ENCODE assay signal across 9 cellular contexts in the genomic region with DNA sequence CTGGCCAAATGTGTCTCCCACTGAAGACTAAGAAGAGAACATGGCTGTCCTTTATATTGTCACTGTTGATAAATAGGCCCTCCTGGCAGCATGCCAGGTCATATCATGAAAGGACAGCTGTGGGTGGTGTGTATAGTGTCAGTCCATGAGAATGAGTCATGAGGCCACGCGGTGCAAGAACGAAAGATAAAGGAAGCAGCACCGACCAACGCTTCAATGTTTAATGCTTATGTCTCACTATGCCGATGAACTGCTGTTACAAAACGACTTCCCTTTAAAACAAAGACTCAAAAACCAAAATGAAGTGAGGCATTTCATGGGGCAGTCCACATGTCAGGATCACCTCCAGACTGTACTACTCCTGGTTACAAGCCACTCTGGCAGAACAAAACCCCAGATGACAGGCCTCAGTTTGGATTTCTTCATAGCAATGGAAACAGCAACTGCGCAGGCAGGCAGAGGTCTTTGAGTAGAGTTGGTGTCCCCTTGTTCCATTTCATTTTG. TPM values are rescaled to one million over a fixed set of nuclear protein-coding genes. Genes with fewer than 3 reads are reported as not detected.
DNase-seq lines count a peak whose midpoint lies in the region; ATAC-seq and TF ChIP-seq lines count a peak whose summit lies in the region.
"Had no signal": no experiment of that assay in that cellular context is flagged by ENCODE, and none has a peak within 500 bp of the region (broad histone marks: within the 10 kb centered on the region; RNA-seq: fewer than 3 reads in every experiment).

No MANE protein-coding gene starts in this region.

- BruUV-seq in PC-3 (replicated peaks; lab: Mats Ljungman, UMichigan), result no TSS peak

- no peaks in the 10 kb centered on the region for H3F3A ChIP-seq in PC-3 (ENCODE audit: low read length, unreplicated experiment)

- peak; percentile 19 to 82 (median 76) for ATAC-seq in heart right ventricle
- no peak for ATAC-seq in HG02571 (IDR thresholded peaks at IDR 0.05; ENCODE audit: unreplicated experiment)
- no peak for ATAC-seq in PC-3
- ATAC-seq in HG02970 (IDR thresholded peaks at IDR 0.05; ENCODE audit: low FRiP score, unreplicated experiment), result no peak
- ATAC-seq: GM12878 had no signal

- CTCF ChIA-PET in PC-3 (lab: Charles Lee), result no interaction called here

- no peak for TF ChIP-seq CTCF in heart right ventricle (IDR thresholded peaks at IDR 0.05)
- TF ChIP-seq CTCF in PC-3 (conservative IDR thresholded peaks at IDR 0.05; ENCODE audit: low read depth, low read length), result no peak

- H3K4me1 ChIP-seq in heart right ventricle (peaks cover 0 to 27% (median 5%) of the 10 kb centered on the region in 9 donors), PC-3 (ENCODE audit: insufficient read depth, low read length) (peaks cover 15% of the 10 kb centered on the region)

- H2AFZ ChIP-seq in PC-3 (ENCODE audit: low read length), result no peak overlapping the region

- intact Hi-C loops in heart right ventricle (cut with DNase I), result loop anchor here in 9 of 10 donors (2.0 to 10.0 kb wide), 4 partner anchors 133 to 700 kb away; no protein-coding TSS in a partner anchor
- intact Hi-C loops in PC-3 (cut with micrococcal nuclease), result no loop called here

- no peaks in the 10 kb centered on the region for H3K79me2 ChIP-seq in PC-3 (ENCODE audit: low read length)

- no peaks in the 10 kb centered on the region for H3K9me2 ChIP-seq in PC-3 (replicated peaks; ENCODE audit: low read length)

- H3K9me3 ChIP-seq in heart right ventricle (no peaks in the 10 kb centered on the region), PC-3 (ENCODE audit: low read length) (no peaks in the 10 kb centered on the region)

- H3K36me3 ChIP-seq in heart right ventricle (no peaks in the 10 kb centered on the region), PC-3 (ENCODE audit: low read depth, low read length) (no peaks in the 10 kb centered on the region)

- H3K27me3 ChIP-seq in heart right ventricle, result peaks cover 0 to 68% (median 0%) of the 10 kb centered on the region in 7 donors
- no peaks in the 10 kb centered on the region for H3K27me3 ChIP-seq in PC-3 (ENCODE audit: low read length)

- 26 to 27% methylated on average over 8 of the region's 8 CpGs for WGBS in heart right ventricle, 2 donors

- H3K4me2 ChIP-seq in PC-3 (ENCODE audit: low read length), result no peak overlapping the region

- DNase-seq in DMS153 treated with DMSO at 0.1 percent for 48 hours (lab: John Stamatoyannopoulos, UW; ENCODE audit: unreplicated experiment) (peak; percentile 8), NOMO-1 (lab: John Stamatoyannopoulos, UW; ENCODE audit: unreplicated experiment in 2 of 2) (peak; percentile 78 to 84), activated T-cell treated with anti-CD3 and anti-CD28 coated beads for 24 hours (ENCODE audit: low read depth) (peak; percentile 41), heart right ventricle (peak; percentile 14 to 43), PC-3 (no peak)
- peak in 2 of 3 donors; percentile 29 to 32 for DNase-seq in stimulated activated CD4-positive, alpha-beta T cell treated with anti-CD3 and anti-CD28 coated beads, TNF-alpha, amount 100 ng/mL, for 1 hour (ENCODE audit: low read depth in 3 of 3, low spot score in 1 of 3)

- POLR2A ChIA-PET in PC-3 (lab: Charles Lee; ENCODE audit: unreplicated experiment), result no interaction called here

- peak overlapping the region in 6 of 10 donors; percentile 35 to 78 (median 56) for H3K27ac ChIP-seq in heart right ventricle
- H3K27ac ChIP-seq in PC-3 (ENCODE audit: low read length), result no peak overlapping the region

- H4K20me1 ChIP-seq in PC-3 (ENCODE audit: low read length), result no peaks in the 10 kb centered on the region

- H3K9ac ChIP-seq in PC-3 (ENCODE audit: low read length), result no peak overlapping the region

- H3K4me3 ChIP-seq in heart right ventricle, result no peak overlapping the region
- no peak overlapping the region for H3K4me3 ChIP-seq in PC-3 (ENCODE audit: low read length)
- H3K4me3 ChIP-seq: GM12878 had no signal

RNA-seq across cellular contexts. Expression of a gene that starts 5.2 kb away (rescaled TPM):
- 1 to 10 TPM; 3.3 to 7.2 (median 4.6) TPM for total RNA-seq in heart right ventricle
- 1 to 10 TPM in 1 of 2 donors, under 1 TPM in 1; 0.59 to 3.1 TPM for polyA plus RNA-seq in heart right ventricle
- total RNA-seq in PC-3 (2014; rRNA removed), result 0.62 and 0.69 TPM in 2 replicates

RNA-seq across cellular contexts. Expression of a gene that starts 41.2 kb away (rescaled TPM):
- total RNA-seq in heart right ventricle, result 10 to 100 TPM; 16.9 to 28.9 (median 20.9) TPM
- polyA plus RNA-seq in heart right ventricle, result 10 to 100 TPM in 1 of 2 donors, 1 to 10 TPM in 1; 5.1 to 19.6 TPM
- total RNA-seq in PC-3 (2014; rRNA removed), result 21.0 and 29.5 TPM in 2 replicates

Comparison
In these comparisons a context has a peak if more than half of its experiments do, and no peak if none do; other contexts are left out.
1. ATAC-seq: peak in heart right ventricle (8 of 8); none in HG02571 (single experiment), PC-3 (single experiment) and HG02970 (single experiment).